19 cellular contexts compared by ENCODE assay signal in the genomic region with DNA sequence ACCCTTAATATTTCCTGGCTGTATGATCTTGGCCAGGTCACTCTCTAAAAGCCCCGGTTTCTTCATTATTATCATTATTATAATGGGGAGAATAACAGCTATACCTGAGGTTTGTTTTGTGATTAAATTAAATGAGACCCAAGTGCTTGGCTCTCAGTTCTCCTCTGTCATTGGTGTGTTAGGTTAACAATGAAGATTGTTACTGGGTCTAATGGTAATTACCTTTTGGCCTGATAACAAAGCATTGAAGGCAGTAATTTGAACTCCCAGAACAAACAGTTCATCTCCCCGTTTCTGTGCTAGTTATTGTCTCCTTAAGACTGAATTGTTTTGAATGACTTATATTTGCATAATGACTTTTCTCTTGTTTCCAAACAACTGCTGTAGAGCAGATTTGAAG. TPM values are rescaled to one million over a fixed set of nuclear protein-coding genes. Genes with fewer than 3 reads are reported as not detected.
A peak's percentile ranks its signal among the peaks of the same experiment; 100 is the strongest.
DNase-seq lines count a peak whose midpoint lies in the region; ATAC-seq and TF ChIP-seq lines count a peak whose summit lies in the region.
"Had no signal": no experiment of that assay in that cellular context is flagged by ENCODE, and none has a peak within 500 bp of the region (broad histone marks: within the 10 kb centered on the region; RNA-seq: fewer than 3 reads in every experiment).

No MANE protein-coding gene starts in this region.

- H3K27ac ChIP-seq in parathyroid adenoma (peak overlapping the region; percentile 32), ascending aorta (no peak overlapping the region)
- H3K27ac ChIP-seq: 22Rv1, HL-60 had no signal

- intact Hi-C loops in ascending aorta (cut with DNase I), result no loop called here

- H3K36me3 ChIP-seq in parathyroid adenoma (ENCODE audit: control insufficient read depth, insufficient read depth, low read length), result no peaks in the 10 kb centered on the region
- peaks cover 0 to 3% of the 10 kb centered on the region in 2 donors for H3K36me3 ChIP-seq in ascending aorta

- H3K4me1 ChIP-seq in parathyroid adenoma (peaks cover 15% of the 10 kb centered on the region), ascending aorta (no peaks in the 10 kb centered on the region)
- H3K4me1 ChIP-seq: BE2C had no signal

- H3K36me3 Mint-ChIP-seq in T-helper 17 cell (ENCODE audit: low read depth), result peaks cover 1% of the 10 kb centered on the region

- no peak overlapping the region for H3K4me3 ChIP-seq in parathyroid adenoma (ENCODE audit: low read depth, low read length)
- no peak overlapping the region for H3K4me3 ChIP-seq in ascending aorta

- H2AFZ ChIP-seq in parathyroid adenoma, result no peak overlapping the region

- no peak overlapping the region for H3K4me3 Mint-ChIP-seq in T-helper 17 cell
- H3K4me3 Mint-ChIP-seq: CD4-positive, alpha-beta T cell had no signal

- no peaks in the 10 kb centered on the region for H3K4me1 Mint-ChIP-seq in T-helper 17 cell

- H3K27me3 Mint-ChIP-seq in T-helper 17 cell, result no peaks in the 10 kb centered on the region
- H3K27me3 Mint-ChIP-seq: CD4-positive, alpha-beta T cell had no signal

- no peak overlapping the region for H3K27ac Mint-ChIP-seq in T-helper 17 cell
- H3K27ac Mint-ChIP-seq: CD4-positive, alpha-beta T cell had no signal

- peak; percentile 16 for DNase-seq in NCI-H2029 (lab: John Stamatoyannopoulos, UW)
- DNase-seq in NCI-H2029 treated with DMSO at 0.1 percent for 48 hours (lab: John Stamatoyannopoulos, UW), result no peak
- DNase-seq in NCI-H2081 treated with DMSO at 0.1 percent for 48 hours (lab: John Stamatoyannopoulos, UW), result peak; percentile 10
- peak; percentile 19 for DNase-seq in NCI-H774 (lab: John Stamatoyannopoulos, UW)
- DNase-seq in ascending aorta (ENCODE audit: low spot score in 2 of 2), result no peak
- no peak for DNase-seq in activated CD4-positive, alpha-beta T cell treated with anti-CD3 and anti-CD28 coated beads, Interleukin-2, amount 50 U/mL, for 1 hour
- no peak for DNase-seq in T-helper 17 cell
- DNase-seq: BE2C; Calu3; CD4-positive, alpha-beta T cell; H7; KBM-7; MV-4-11; NCI-H187 treated with DMSO at 0.1 percent for 48 hours; NCI-H226; NCI-H524 treated with DMSO at 0.1 percent for 48 hours had no signal

- no peaks in the 10 kb centered on the region for H3K27me3 ChIP-seq in parathyroid adenoma (ENCODE audit: control insufficient read depth, insufficient read depth, low read length)
- H3K27me3 ChIP-seq in ascending aorta, result no peaks in the 10 kb centered on the region
- H3K27me3 ChIP-seq: BE2C had no signal

- H3K79me2 ChIP-seq in parathyroid adenoma, result no peaks in the 10 kb centered on the region

- ATAC-seq in T-helper 17 cell, result no peak

- TF ChIP-seq CTCF in parathyroid adenoma (IDR thresholded peaks at IDR 0.05) (no peak), ascending aorta (IDR thresholded peaks at IDR 0.05) (no peak)

- H3K9me3 ChIP-seq in parathyroid adenoma (ENCODE audit: control insufficient read depth, low read length) (no peaks in the 10 kb centered on the region), ascending aorta (no peaks in the 10 kb centered on the region), T-helper 17 cell (ENCODE audit: control insufficient read depth, low read length, poor library complexity, severe bottlenecking) (no peaks in the 10 kb centered on the region)
- H3K9me3 ChIP-seq: BE2C had no signal

- no peak overlapping the region for H3K9ac ChIP-seq in parathyroid adenoma

- no peak overlapping the region for H3K4me2 ChIP-seq in parathyroid adenoma (ENCODE audit: low read length)

RNA-seq across cellular contexts. Expression of a gene that starts 6.8 kb away (rescaled TPM):
- 23.4 TPM for total RNA-seq in ascending aorta
- 10 to 100 TPM; 36.2 to 41.4 TPM for total RNA-seq in T-helper 17 cell

RNA-seq across cellular contexts. Expression of a gene that starts 57.7 kb away (rescaled TPM):
- total RNA-seq in ascending aorta (1.7 TPM), T-helper 17 cell (10 to 100 TPM in 1 of 2 donors, 1 to 10 TPM in 1; 8.8 to 11.4 TPM)

Comparison
In these comparisons a context has a peak if more than half of its experiments do, and no peak if none do; other contexts are left out.
1. DNase-seq: peak in NCI-H2029 (single experiment), NCI-H2081 treated with DMSO at 0.1 percent for 48 hours (single experiment) and NCI-H774 (single experiment); none in NCI-H2029 treated with DMSO at 0.1 percent for 48 hours (single experiment), ascending aorta (0 of 2), activated CD4-positive, alpha-beta T cell treated with anti-CD3 and anti-CD28 coated beads, Interleukin-2, amount 50 U/mL, for 1 hour (single experiment) and T-helper 17 cell (0 of 3).